ENCODE assay signal across 8 cellular contexts in genomic region chr11:47981667-47982404, GRCh38. TPM values are rescaled to one million over a fixed set of nuclear protein-coding genes. Genes with fewer than 3 reads are reported as not detected.
DNase-seq lines count a peak whose midpoint lies in the region; ATAC-seq, FAIRE-seq and TF ChIP-seq lines count a peak whose summit lies in the region.

No MANE protein-coding gene starts in this region.

- no TSS peak for BruUV-seq in HepG2 (replicated peaks; lab: Mats Ljungman, UMichigan)

- H3K9ac ChIP-seq in HepG2 (ENCODE audit: insufficient read depth, low read depth, low read length): peak overlapping the region; percentile 65; the same call in 1 of the 2 replicates

- ATAC-seq in HG02870 (IDR thresholded peaks at IDR 0.05; ENCODE audit: unreplicated experiment) (peak; percentile 3), HepG2 (no peak), GM21447 (IDR thresholded peaks at IDR 0.05; ENCODE audit: unreplicated experiment) (no peak)

- in situ Hi-C loops in HepG2 (cut with HindIII; ENCODE audit: extremely low pct_ligation_motif_present, low pct_unique_long_range_greater_than_20kb): no loop called here

- no peaks in the 10 kb centered on the region for H4K20me1 ChIP-seq in HepG2 (ENCODE audit: insufficient read depth, low read length)

- TF ChIP-seq EP300 in HepG2 (IDR thresholded peaks at IDR 0.05; ENCODE audit: low read depth in 2 of 2, low read length in 2 of 2) (no peak), HepG2 (CRISPR knock-in tag; IDR thresholded peaks at IDR 0.05; ENCODE audit: borderline replicate concordance) (no peak)

- FAIRE-seq in HepG2 (lab: Jason Lieb, UNC): no peak

- H3K9me3 ChIP-seq in ascending aorta (no peaks in the 10 kb centered on the region), HepG2 (ENCODE audit: low read length) (no peaks in the 10 kb centered on the region), thyroid gland (no peaks in the 10 kb centered on the region)

- CTCF ChIA-PET in AG04449 (lab: Yijun Ruan, JAX): interaction anchor here (0.9 to 3.1 kb wide), 6 partner anchors 11 to 126 kb away, joined by 3 to 15 read pairs (median 6); no protein-coding TSS in a partner anchor
- CTCF ChIA-PET in HepG2 (lab: Yijun Ruan, JAX; ENCODE audit: low intra/inter-chr PET ratio, low total read pairs): no interaction called here

- TF ChIP-seq POLR2A in HepG2 (IDR thresholded peaks at IDR 0.05; ENCODE audit: insufficient read depth in 1 of 2, low read depth in 2 of 2, low read length in 2 of 2): no peak
- TF ChIP-seq POLR2A in thyroid gland (IDR thresholded peaks at IDR 0.05): no peak

- H3K4me1 ChIP-seq in ascending aorta (peaks cover 0 to 14% of the 10 kb centered on the region in 2 donors), HepG2 (ENCODE audit: insufficient read depth, low read length) (peaks cover 34% of the 10 kb centered on the region), thyroid gland (peaks cover 36 to 52% of the 10 kb centered on the region in 2 donors)

- H3K36me3 ChIP-seq in ascending aorta: no peaks in the 10 kb centered on the region
- no peaks in the 10 kb centered on the region for H3K36me3 ChIP-seq in HepG2 (replicated peaks in 1 of 2; ENCODE audit: control insufficient read depth in 1 of 2, insufficient read depth in 2 of 2, low read length in 2 of 2)
- H3K36me3 ChIP-seq in thyroid gland: no peaks in the 10 kb centered on the region

- H3K79me2 ChIP-seq in HepG2 (ENCODE audit: insufficient read depth, low read length): no peaks in the 10 kb centered on the region

- intact Hi-C loops in ascending aorta (cut with DNase I) (loop anchor here (2.0 to 5.0 kb wide), 4 partner anchors 49 to 135 kb away; partner anchors contain the start of gene NUP160), HepG2 (cut with micrococcal nuclease; ENCODE audit: unreplicated experiment) (loop anchor here (5.0 kb wide), 2 partner anchors 45 to 125 kb away; no protein-coding TSS in a partner anchor), thyroid gland (cut with DNase I) (no loop called here)

- H3K4me2 ChIP-seq in HepG2 (ENCODE audit: low read depth, low read length): peak overlapping the region; percentile 72

- DNase-seq in AG04449 (ENCODE audit: low read depth, low spot score) (no peak), ascending aorta (ENCODE audit: low spot score in 2 of 2) (no peak), HepG2 (ENCODE audit: low spot score) (no peak), thyroid gland (no peak), activated gamma-delta T cell treated with Interleukin-2 at 50 U/mL for 16 hours (no peak), SW480 (ENCODE audit: low spot score) (no peak)

- H3K27me3 ChIP-seq in ascending aorta (no peaks in the 10 kb centered on the region), HepG2 (ENCODE audit: control insufficient read depth in 1 of 2, insufficient read depth in 2 of 2, low read length in 2 of 2) (peaks cover 4 to 30% of the 10 kb centered on the region in 2 experiments), thyroid gland (no peaks in the 10 kb centered on the region)

- no peak for TF ChIP-seq RAD21 in HepG2 (CRISPR knock-in tag; IDR thresholded peaks at IDR 0.05)

- H3K4me3 ChIP-seq in AG04449 (ENCODE audit: low read depth, low read length) (peak overlapping the region; percentile 65), ascending aorta (peak overlapping the region; percentile 87), HepG2 (replicated peaks in 1 of 3; ENCODE audit: insufficient read depth in 1 of 3, low read depth in 2 of 3, low read length in 3 of 3) (peak overlapping the region; percentile 62 to 69 (median 63); a peak in 5 of 6 replicates), thyroid gland (replicated peaks in 1 of 3) (peak overlapping the region; percentile 18 to 85 (median 66))

- POLR2A ChIA-PET in AG04449 (lab: Yijun Ruan, JAX): no interaction called here
- POLR2A ChIA-PET in HepG2 (lab: Yijun Ruan, JAX): interaction anchor here (1.2 kb wide), 1 partner anchor 13 kb away, joined by 3 read pairs; no protein-coding TSS in a partner anchor

- WGBS in HepG2 (ENCODE audit: low lambda C conversion rate): 35% methylated on average over 14 of the region's 17 CpGs
- 38 to 43% methylated on average over 10 to 17 of the region's 17 CpGs for WGBS in thyroid gland, 2 donors

- H3K27ac ChIP-seq in ascending aorta: peak overlapping the region; percentile 79 to 92
- H3K27ac ChIP-seq in HepG2 (ENCODE audit: extremely low read length, insufficient read depth, low read length): no peak overlapping the region
- peak overlapping the region; percentile 97 to 99 (median 98) for H3K27ac ChIP-seq in thyroid gland

- no peak overlapping the region for H2AFZ ChIP-seq in HepG2 (ENCODE audit: low read length)

- TF ChIP-seq CTCF in AG04449 (IDR thresholded peaks at IDR 0.05; ENCODE audit: insufficient read depth, low read length, missing control alignments) (no peak), ascending aorta (IDR thresholded peaks at IDR 0.05) (no peak), HepG2 (CRISPR knock-in tag; IDR thresholded peaks at IDR 0.05) (no peak), thyroid gland (IDR thresholded peaks at IDR 0.05) (no peak)

TF ChIP-seq in HepG2, 621 proteins besides CTCF, POLR2A, EP300 and RAD21 (continues in another document):
- TF ChIP-seq ZNF430 (CRISPR knock-in tag; IDR thresholded peaks at IDR 0.05): peak; percentile 9; the same call in 1 of the 2 replicates
- TF ChIP-seq NRL (CRISPR knock-in tag; IDR thresholded peaks at IDR 0.05; ENCODE audit: borderline replicate concordance): 0 out of 2 replicates have a peak, but pooled peaks have one; percentile 33
- TF ChIP-seq, protein P1, sequence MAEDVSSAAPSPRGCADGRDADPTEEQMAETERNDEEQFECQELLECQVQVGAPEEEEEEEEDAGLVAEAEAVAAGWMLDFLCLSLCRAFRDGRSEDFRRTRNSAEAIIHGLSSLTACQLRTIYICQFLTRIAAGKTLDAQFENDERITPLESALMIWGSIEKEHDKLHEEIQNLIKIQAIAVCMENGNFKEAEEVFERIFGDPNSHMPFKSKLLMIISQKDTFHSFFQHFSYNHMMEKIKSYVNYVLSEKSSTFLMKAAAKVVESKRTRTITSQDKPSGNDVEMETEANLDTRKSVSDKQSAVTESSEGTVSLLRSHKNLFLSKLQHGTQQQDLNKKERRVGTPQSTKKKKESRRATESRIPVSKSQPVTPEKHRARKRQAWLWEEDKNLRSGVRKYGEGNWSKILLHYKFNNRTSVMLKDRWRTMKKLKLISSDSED (CRISPR knock-in tag; IDR thresholded peaks at IDR 0.05): no peak
- TF ChIP-seq NFYB (CRISPR knock-in tag; IDR thresholded peaks at IDR 0.05): no peak
- TF ChIP-seq NFE2L2 (IDR thresholded peaks at IDR 0.05; ENCODE audit: low read length): no peak
- no peak for TF ChIP-seq PBX3 (CRISPR knock-in tag; IDR thresholded peaks at IDR 0.05; ENCODE audit: borderline replicate concordance)
- peak; percentile 93 for TF ChIP-seq ZNF629 (CRISPR knock-in tag; conservative IDR thresholded peaks at IDR 0.05)
- TF ChIP-seq, protein P2, sequence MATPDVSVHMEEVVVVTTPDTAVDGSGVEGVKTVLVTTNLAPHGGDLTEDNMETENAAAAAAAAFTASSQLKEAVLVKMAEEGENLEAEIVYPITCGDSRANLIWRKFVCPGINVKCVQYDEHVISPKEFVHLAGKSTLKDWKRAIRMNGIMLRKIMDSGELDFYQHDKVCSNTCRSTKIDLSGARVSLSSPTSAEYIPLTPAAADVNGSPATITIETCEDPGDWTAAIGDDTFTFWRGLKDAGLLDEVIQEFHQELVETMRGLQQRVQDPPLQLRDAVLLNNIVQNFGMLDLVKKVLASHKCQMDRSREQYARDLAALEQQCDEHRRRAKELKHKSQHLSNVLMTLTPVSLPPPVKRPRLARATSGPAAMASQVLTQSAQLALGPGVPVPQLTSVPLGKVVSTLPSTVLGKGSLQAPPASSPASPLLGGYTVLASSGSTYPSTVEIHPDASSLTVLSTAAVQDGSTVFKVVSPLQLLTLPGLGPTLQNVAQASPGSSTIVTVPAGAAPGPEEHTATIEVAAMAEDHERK (CRISPR knock-in tag; IDR thresholded peaks at IDR 0.05; ENCODE audit: low read depth): no peak
- no peak for TF ChIP-seq ETV5 (CRISPR knock-in tag; IDR thresholded peaks at IDR 0.05; ENCODE audit: borderline replicate concordance)
- TF ChIP-seq RARG (CRISPR knock-in tag; IDR thresholded peaks at IDR 0.05; ENCODE audit: low read depth): no peak

RNA-seq across cellular contexts. Expression of gene PTPRJ, which starts 1.5 kb away (rescaled TPM):
- total RNA-seq in ascending aorta (5.9 TPM), HepG2 (2016; rRNA removed; fragmentation: Illumina TruSeq; extraction: Trizol) (0.95 and 1.0 TPM in 2 replicates), thyroid gland (10 to 100 TPM; 45.4 to 81.9 (median 58.6) TPM)
- total RNA-seq in HepG2 (2016; cell fraction: cytosol; rRNA removed; fragmentation: Illumina TruSeq; extraction: Trizol; ENCODE audit: low read depth): 0.61 and 0.79 TPM in 2 replicates
- 0.89 and 1.4 TPM in 2 replicates for total RNA-seq in HepG2 (2016; cell fraction: insoluble cytoplasmic fraction; rRNA removed; fragmentation: Illumina TruSeq; extraction: Trizol)
- 0.79 and 1.2 TPM in 2 replicates for total RNA-seq in HepG2 (2016; cell fraction: membrane; rRNA removed; fragmentation: Illumina TruSeq; extraction: Trizol)
- total RNA-seq in HepG2 (2016; cell fraction: nucleus; rRNA removed; fragmentation: Illumina TruSeq; extraction: Trizol): 1.9 TPM in 2 replicates
- 1.2 and 1.5 TPM in 2 replicates for polyA plus RNA-seq in HepG2 (2011; rRNA removed)
- polyA plus RNA-seq in HepG2 (2011; cell fraction: cytosol; rRNA removed): 1.1 and 1.5 TPM in 2 replicates
- 1.1 and 1.8 TPM in 2 replicates for polyA plus RNA-seq in HepG2 (2011; cell fraction: nucleus; rRNA removed)
- polyA plus RNA-seq in HepG2 (2012): 2.1 and 2.2 TPM in 2 replicates
- 0.49 and 0.50 TPM in 2 replicates for polyA plus RNA-seq in HepG2 (2016; cell fraction: cytosol; fragmentation: Illumina TruSeq; extraction: Trizol; ENCODE audit: low read depth)
- polyA plus RNA-seq in HepG2 (2016; cell fraction: insoluble cytoplasmic fraction; fragmentation: Illumina TruSeq; extraction: Trizol; ENCODE audit: low read depth): 0.56 and 0.70 TPM in 2 replicates
- polyA plus RNA-seq in HepG2 (2016; cell fraction: membrane; fragmentation: Illumina TruSeq; extraction: Trizol; ENCODE audit: low read depth): 0.86 and 1.2 TPM in 2 replicates
- polyA plus RNA-seq in HepG2 (2016; cell fraction: nucleus; fragmentation: Illumina TruSeq; extraction: Trizol; ENCODE audit: insufficient read depth, low read depth): 2.0 TPM in 2 replicates
- polyA minus RNA-seq in HepG2 (2011; rRNA and poly(A)+ RNA removed; ENCODE audit: low replicate concordance): 1.9 and 21.7 TPM in 2 replicates
- polyA minus RNA-seq in HepG2 (2011; cell fraction: cytosol; rRNA and poly(A)+ RNA removed): 2.8 and 3.1 TPM in 2 replicates
- polyA minus RNA-seq in HepG2 (2011; cell fraction: nucleus; rRNA and poly(A)+ RNA removed): 2.7 and 3.6 TPM in 2 replicates
